Comparison of ENCODE assay signal across 25 cellular contexts in the genomic region with DNA sequence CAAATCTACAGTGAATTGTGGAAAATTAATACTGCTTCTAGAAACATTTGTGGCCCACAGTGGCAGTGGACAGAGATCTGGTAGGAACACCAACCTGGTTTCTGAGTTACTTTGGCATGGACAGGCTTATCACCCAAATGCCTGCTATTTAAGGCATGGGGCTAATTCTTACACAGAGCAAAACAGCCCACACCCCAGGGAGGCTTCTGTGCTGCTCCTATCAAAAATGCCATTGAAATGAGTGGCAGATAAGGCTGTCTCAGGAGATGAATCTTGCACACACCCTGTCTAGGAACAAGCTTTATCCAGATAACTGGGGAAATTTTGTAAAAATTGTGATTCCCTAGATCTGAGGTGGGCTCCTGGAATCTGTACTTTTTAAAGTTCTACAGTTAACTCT.
"Had no signal": no experiment of that assay in that cellular context is flagged by ENCODE, and none has a peak within 500 bp of the region (broad histone marks: within the 10 kb centered on the region; RNA-seq: fewer than 3 reads in every experiment).

No MANE protein-coding gene starts in this region.

- H3K79me2 ChIP-seq: hepatocyte had no signal

- H3K4me2 ChIP-seq: hepatocyte had no signal

- H3K4me3 Mint-ChIP-seq: naive thymus-derived CD8-positive, alpha-beta T cell; nephron; neural crest cell; stimulated activated effector memory CD8-positive, alpha-beta T cell treated with anti-CD3 and anti-CD28 coated beads, Interleukin-12 subunit alpha, Interleukin-12 subunit beta, amount 100 ng/mL, for 72 hours; stimulated activated naive CD8-positive, alpha-beta T cell treated with anti-CD3 and anti-CD28 coated beads, Interleukin-15, Interleukin-2, amounts not matched to agents 100 ng/mL and 50 ng/mL, for 24 hours; type B pancreatic cell had no signal

- H3K4me3 ChIP-seq: heart right ventricle, hepatocyte, left ventricle myocardium inferior, lung, ovary, right atrium auricular region, right lobe of liver, skin epidermis, suprapubic skin, thoracic aorta, tibial artery, uterus had no signal

- H3K36me3 Mint-ChIP-seq: naive thymus-derived CD8-positive, alpha-beta T cell; stimulated activated effector memory CD8-positive, alpha-beta T cell treated with anti-CD3 and anti-CD28 coated beads, Interleukin-12 subunit alpha, Interleukin-12 subunit beta, amount 100 ng/mL, for 72 hours; type B pancreatic cell had no signal

- H3K27ac Mint-ChIP-seq: naive thymus-derived CD8-positive, alpha-beta T cell; nephron; progenitor cell of endocrine pancreas; stimulated activated effector memory CD8-positive, alpha-beta T cell treated with anti-CD3 and anti-CD28 coated beads, Interleukin-12 subunit alpha, Interleukin-12 subunit beta, amount 100 ng/mL, for 72 hours; stimulated activated naive CD8-positive, alpha-beta T cell treated with anti-CD3 and anti-CD28 coated beads, Interleukin-15, Interleukin-2, amounts not matched to agents 100 ng/mL and 50 ng/mL, for 24 hours; type B pancreatic cell had no signal

- H3K36me3 ChIP-seq: heart right ventricle, left ventricle myocardium inferior, ovary, right atrium auricular region, right lobe of liver, suprapubic skin, thoracic aorta, tibial artery, uterus had no signal

- H3K9me3 Mint-ChIP-seq: nephron, neural crest cell, type B pancreatic cell had no signal

- H3K9me3 ChIP-seq: heart right ventricle, left ventricle myocardium inferior, ovary, right atrium auricular region, right lobe of liver, suprapubic skin, thoracic aorta, tibial artery, uterus had no signal

- H2AFZ ChIP-seq: hepatocyte had no signal

- H3K4me1 ChIP-seq: heart right ventricle, left ventricle myocardium inferior, right atrium auricular region, right lobe of liver, suprapubic skin, uterus had no signal

- H3K27me3 ChIP-seq: heart right ventricle, hepatocyte, ovary, right atrium auricular region, right lobe of liver, suprapubic skin, tibial artery, uterus had no signal

- ATAC-seq: heart right ventricle; naive thymus-derived CD8-positive, alpha-beta T cell; right lobe of liver; stimulated activated effector memory CD8-positive, alpha-beta T cell treated with anti-CD3 and anti-CD28 coated beads, Interleukin-12 subunit alpha, Interleukin-12 subunit beta, amount 100 ng/mL, for 72 hours had no signal

- H3K4me1 Mint-ChIP-seq: naive thymus-derived CD8-positive, alpha-beta T cell; stimulated activated effector memory CD8-positive, alpha-beta T cell treated with anti-CD3 and anti-CD28 coated beads, Interleukin-12 subunit alpha, Interleukin-12 subunit beta, amount 100 ng/mL, for 72 hours had no signal

- H3K27me3 Mint-ChIP-seq: stimulated activated naive CD8-positive, alpha-beta T cell treated with anti-CD3 and anti-CD28 coated beads, Interleukin-15, Interleukin-2, amounts not matched to agents 100 ng/mL and 50 ng/mL, for 24 hours had no signal

- DNase-seq: heart right ventricle; islet precursor cell; left ventricle myocardium inferior; naive thymus-derived CD8-positive, alpha-beta T cell; ovary; right lobe of liver; stimulated activated CD4-positive, alpha-beta T cell treated with anti-CD3 and anti-CD28 coated beads, Interleukin-12 subunit alpha, Interleukin-12 subunit beta, amount 100 ng/mL, for 4 hours; stimulated activated CD4-positive, alpha-beta T cell treated with anti-CD3 and anti-CD28 coated beads, Interleukin-15, amount 100 ng/mL, for 24 hours; stimulated activated CD4-positive, alpha-beta T cell treated with anti-CD3 and anti-CD28 coated beads, Interleukin-2, amount 100 ng/mL, for 24 hours; stimulated activated CD4-positive, alpha-beta T cell treated with anti-CD3 and anti-CD28 coated beads, Interleukin-4, amount 100 ng/mL, for 1 hour; stimulated activated naive CD4-positive, alpha-beta T cell; tibial artery; uterus had no signal

- H3K27ac ChIP-seq: heart right ventricle, hepatocyte, left ventricle myocardium inferior, ovary, right atrium auricular region, right lobe of liver, skin epidermis, suprapubic skin, thoracic aorta, tibial artery, uterus had no signal
